In the genomic region with DNA sequence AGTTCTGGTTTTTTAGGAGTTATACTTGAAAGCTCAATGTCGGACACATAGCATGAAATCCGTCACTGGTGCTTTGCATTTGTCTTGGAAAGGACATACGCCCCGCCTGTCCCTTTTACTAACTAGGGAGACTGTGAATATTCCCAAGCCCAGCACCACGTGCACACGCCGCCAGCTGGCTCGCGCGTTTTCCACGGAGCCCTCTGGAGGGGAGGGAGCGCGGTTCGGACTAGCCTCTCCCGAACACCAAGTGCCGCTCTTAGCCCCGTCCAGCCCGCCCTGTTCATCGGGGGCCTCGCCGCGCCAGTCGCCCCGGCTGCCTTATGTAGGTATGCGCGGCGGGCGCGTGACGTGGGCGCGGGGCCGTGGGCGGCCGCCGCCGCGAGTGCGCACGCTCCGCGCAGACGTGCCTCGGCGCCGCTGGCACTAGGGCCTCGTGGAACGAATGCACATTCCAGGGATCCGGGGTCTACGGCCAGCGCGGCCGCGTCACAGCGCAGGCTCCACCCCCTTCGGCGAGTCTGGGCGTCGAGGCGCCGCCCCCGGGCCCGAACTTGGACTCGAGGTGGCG, we compare ENCODE assay signal across 8 cellular contexts.
A peak's percentile ranks its signal among the peaks of the same experiment; 100 is the strongest.
DNase-seq lines count a peak whose midpoint lies in the region; ATAC-seq and TF ChIP-seq lines count a peak whose summit lies in the region.

No MANE protein-coding gene starts in this region.

- DNase-seq in AG10803 (ENCODE audit: low read depth) (peak; percentile 96), NCI-H446 treated with DMSO at 0.1 percent for 48 hours (lab: John Stamatoyannopoulos, UW) (peak; percentile 91), islet precursor cell (peak; percentile 96)
- DNase-seq in central memory CD4-positive, alpha-beta T cell = peak; percentile 92
- DNase-seq in stimulated activated CD4-positive, alpha-beta T cell treated with anti-CD3 and anti-CD28 coated beads, Interleukin-12 subunit alpha, Interleukin-12 subunit beta, amount 100 ng/mL, for 4 hours = peak; percentile 88

- ATAC-seq in GM19035 (IDR thresholded peaks at IDR 0.05; ENCODE audit: unreplicated experiment) = peak; percentile 40
- ATAC-seq in HG03280 (IDR thresholded peaks at IDR 0.05; ENCODE audit: unreplicated experiment) = peak; percentile 48
- ATAC-seq in activated CD4-positive, CD25-positive, alpha-beta regulatory T cell treated with anti-CD3 and anti-CD28 coated beads, Interleukin-2, amount 50 U/mL, for 24 hours = peak; percentile 48 to 56

- H3K4me3 ChIP-seq in AG10803 (ENCODE audit: low read length) = peak overlapping the region; percentile 72

- TF ChIP-seq CTCF in AG10803 (conservative IDR thresholded peaks at IDR 0.05; ENCODE audit: low read length) = peak; percentile 13; the same call in 1 of the 2 replicates

Comparison
In these comparisons a context has a peak if more than half of its experiments do, and no peak if none do; other contexts are left out.
1. Peak in every context shown above with its lines: DNase-seq, ATAC-seq and H3K4me3 ChIP-seq.